8 cellular contexts compared by ENCODE assay signal in genomic region chr17:7403902-7404736, GRCh38. TPM values are rescaled to one million over a fixed set of nuclear protein-coding genes. Genes with fewer than 3 reads are reported as not detected.
DNase-seq lines count a peak whose midpoint lies in the region; ATAC-seq, FAIRE-seq and TF ChIP-seq lines count a peak whose summit lies in the region.

TMEM256 (minus strand) TSS chr17:7404097; CDS start chr17:7404084, 13 bp downstream.

- H3K4me3 Mint-ChIP-seq in natural killer cell treated with Interleukin-12 subunit alpha and Interleukin-12 subunit beta and Interleukin-15 and Interleukin-18, amount 100 ng/mL, for 72 hours, result peak within 1 kb of the TSS; percentile 87

- H3K27ac Mint-ChIP-seq in natural killer cell treated with Interleukin-12 subunit alpha and Interleukin-12 subunit beta and Interleukin-15 and Interleukin-18, amount 100 ng/mL, for 72 hours, result peak within 1 kb of the TSS; percentile 79 to 93

- H3K4me1 Mint-ChIP-seq in natural killer cell treated with Interleukin-12 subunit alpha and Interleukin-12 subunit beta and Interleukin-15 and Interleukin-18, amount 100 ng/mL, for 72 hours (ENCODE audit: low read depth in 2 of 2), result peaks cover 13 to 21% of the 10 kb centered on the region in 2 donors

- TF ChIP-seq POLR2A in H54 (IDR thresholded peaks at IDR 0.05; ENCODE audit: low read depth, low read length), result peak; percentile 71; the same call in 1 of the 2 replicates

- DNase-seq in EH (ENCODE audit: low read depth) (peak; percentile 100), H54 (ENCODE audit: insufficient read length, low spot score) (peak; percentile 95), M059J (ENCODE audit: low read depth) (peak; percentile 99), SHP77 (lab: John Stamatoyannopoulos, UW) (peak; percentile 100), fibroblast of pulmonary artery (ENCODE audit: low read depth) (peak; percentile 99)
- DNase-seq in activated effector memory CD4-positive, alpha-beta T cell treated with Interleukin-2 at 50 U/mL for 16 hours, result peak; percentile 92
- peak; percentile 98 for DNase-seq in natural killer cell treated with Interleukin-12 subunit alpha and Interleukin-12 subunit beta and Interleukin-15 and Interleukin-18, amount 100 ng/mL, for 72 hours (ENCODE audit: low spot score)
- peak; percentile 95 for DNase-seq in stimulated activated naive CD8-positive, alpha-beta T cell treated with anti-CD3 and anti-CD28 coated beads, Interleukin-15, Interleukin-2, amounts not matched to agents 100 U/mL and 50 U/mL, for 24 hours

- H3K9me3 Mint-ChIP-seq in natural killer cell treated with Interleukin-12 subunit alpha and Interleukin-12 subunit beta and Interleukin-15 and Interleukin-18, amount 100 ng/mL, for 72 hours, result no peaks in the 10 kb centered on the region

- peak; percentile 95 for ATAC-seq in natural killer cell treated with Interleukin-12 subunit alpha and Interleukin-12 subunit beta and Interleukin-15 and Interleukin-18, amount 100 ng/mL, for 72 hours
- ATAC-seq in stimulated activated naive CD8-positive, alpha-beta T cell treated with anti-CD3 and anti-CD28 coated beads, Interleukin-15, Interleukin-2, amounts not matched to agents 100 U/mL and 50 U/mL, for 24 hours, result peak; percentile 95

- no peaks in the 10 kb centered on the region for H3K36me3 Mint-ChIP-seq in natural killer cell treated with Interleukin-12 subunit alpha and Interleukin-12 subunit beta and Interleukin-15 and Interleukin-18, amount 100 ng/mL, for 72 hours

- peak within 1 kb of the TSS; percentile 73 for H3K4me3 ChIP-seq in fibroblast of pulmonary artery (replicated peaks; ENCODE audit: low read depth, low read length)

- TF ChIP-seq CTCF in fibroblast of pulmonary artery (IDR thresholded peaks at IDR 0.05; ENCODE audit: low read length, missing control alignments), result no peak

- peaks cover 8 to 12% of the 10 kb centered on the region in 2 donors for H3K27me3 Mint-ChIP-seq in natural killer cell treated with Interleukin-12 subunit alpha and Interleukin-12 subunit beta and Interleukin-15 and Interleukin-18, amount 100 ng/mL, for 72 hours

- peak; percentile 79 for FAIRE-seq in H54 (lab: Jason Lieb, UNC)

RNA-seq across cellular contexts. Expression of gene TMEM256, which starts in this region (rescaled TPM):
- 122 and 146 TPM in 2 replicates for total RNA-seq in M059J (2014; rRNA removed; shearing (Covaris generic))
- total RNA-seq in natural killer cell treated with Interleukin-12 subunit alpha and Interleukin-12 subunit beta and Interleukin-15 and Interleukin-18, amount 100 ng/mL, for 72 hours, result 10 to 100 TPM; 40.1 to 51.1 TPM

Comparison
In these comparisons a context has a peak if more than half of its experiments do, and no peak if none do; other contexts are left out.
1. Peak in every context shown above with its lines: DNase-seq, ATAC-seq and H3K4me3 ChIP-seq.